12 cellular contexts compared by ENCODE assay signal in genomic region chrX:28586291-28586690, GRCh38. TPM values are rescaled to one million over a fixed set of nuclear protein-coding genes. Genes with fewer than 3 reads are reported as not detected.
DNase-seq lines count a peak whose midpoint lies in the region; ATAC-seq and TF ChIP-seq lines count a peak whose summit lies in the region.
"Had no signal": no experiment of that assay in that cellular context is flagged by ENCODE, and none has a peak within 500 bp of the region (broad histone marks: within the 10 kb centered on the region; RNA-seq: fewer than 3 reads in every experiment).

No MANE protein-coding gene starts in this region.

- H3K27me3 ChIP-seq in H7 (ENCODE audit: control insufficient read depth, insufficient read depth, low read length) = no peaks in the 10 kb centered on the region
- no peaks in the 10 kb centered on the region for H3K27me3 ChIP-seq in brain microvascular endothelial cell (replicated peaks)
- no peaks in the 10 kb centered on the region for H3K27me3 ChIP-seq in hepatocyte
- no peaks in the 10 kb centered on the region for H3K27me3 ChIP-seq in lower lobe of right lung (ENCODE audit: low read depth)
- no peaks in the 10 kb centered on the region for H3K27me3 ChIP-seq in Caco-2 (replicated peaks; ENCODE audit: control insufficient read depth, insufficient read depth, low read length)

- peak overlapping the region; percentile 81 for H3K4me2 ChIP-seq in hepatocyte
- H3K4me2 ChIP-seq: KMS-11 had no signal

- H3K9me2 ChIP-seq in hepatocyte (replicated peaks; ENCODE audit: insufficient read depth) = no peaks in the 10 kb centered on the region

- CTCF ChIA-PET in Caco-2 (lab: Charles Lee) = no interaction called here

- H2AFZ ChIP-seq in hepatocyte = peak overlapping the region; percentile 50

- POLR2A ChIA-PET in Caco-2 (lab: Charles Lee) = no interaction called here

- H3K9me3 Mint-ChIP-seq in activated T-cell treated with anti-CD3 and anti-CD28 coated beads, Interleukin-2, amount 50 U/mL, for 4 hours = no peaks in the 10 kb centered on the region
- H3K9me3 Mint-ChIP-seq in Caco-2 (ENCODE audit: unreplicated experiment) = no peaks in the 10 kb centered on the region

- 37% methylated on average over 5 of the region's 9 CpGs for WGBS in hepatocyte (ENCODE audit: low lambda C conversion rate, missing lambda C conversion rate)

- no peaks in the 10 kb centered on the region for H3K79me2 ChIP-seq in hepatocyte

- no peak overlapping the region for H3K4me3 Mint-ChIP-seq in activated T-cell treated with anti-CD3 and anti-CD28 coated beads, Interleukin-2, amount 50 U/mL, for 4 hours
- H3K4me3 Mint-ChIP-seq in Caco-2 (ENCODE audit: unreplicated experiment) = no peak overlapping the region

- intact Hi-C loops in lower lobe of right lung (cut with DNase I) = no loop called here
- intact Hi-C loops in Caco-2 (cut with micrococcal nuclease; ENCODE audit: unreplicated experiment) = loop anchor here (2.0 kb wide), 1 partner anchor 505 kb away; no protein-coding TSS in a partner anchor

- peak; percentile 30 for DNase-seq in H7
- DNase-seq in brain microvascular endothelial cell = peak; percentile 21
- DNase-seq in hepatocyte (ENCODE audit: low spot score) = peak; percentile 32
- peak; percentile 68 for DNase-seq in putamen (ENCODE audit: low spot score)
- no peak for DNase-seq in SW480 (ENCODE audit: low spot score)
- no peak for DNase-seq in activated T-cell treated with anti-CD3 and anti-CD28 coated beads, Interleukin-2, amount 50 U/mL, for 4 hours
- no peak for DNase-seq in lower lobe of right lung
- DNase-seq in Caco-2 = no peak
- DNase-seq: activated CD4-positive, CD25-positive, alpha-beta regulatory T cell treated with anti-CD3 and anti-CD28 coated beads, Interleukin-2, amount 50 U/mL, for 72 hours had no signal

- H3K4me1 Mint-ChIP-seq in activated T-cell treated with anti-CD3 and anti-CD28 coated beads, Interleukin-2, amount 50 U/mL, for 4 hours (ENCODE audit: low read depth) = no peaks in the 10 kb centered on the region
- H3K4me1 Mint-ChIP-seq in Caco-2 (ENCODE audit: low read depth, unreplicated experiment) = no peaks in the 10 kb centered on the region

- in situ Hi-C loops in brain microvascular endothelial cell (cut with HindIII; ENCODE audit: low pct_ligation_motif_present, low sequenced_read_pairs) = no loop called here

- H3K36me3 Mint-ChIP-seq in activated T-cell treated with anti-CD3 and anti-CD28 coated beads, Interleukin-2, amount 50 U/mL, for 4 hours (ENCODE audit: insufficient read depth) = no peaks in the 10 kb centered on the region
- H3K36me3 Mint-ChIP-seq in Caco-2 (ENCODE audit: insufficient read depth, unreplicated experiment) = no peaks in the 10 kb centered on the region

- no peak for TF ChIP-seq CTCF in brain microvascular endothelial cell (IDR thresholded peaks at IDR 0.05; ENCODE audit: low read depth, low read length, missing control alignments)
- TF ChIP-seq CTCF in hepatocyte (IDR thresholded peaks at IDR 0.05; ENCODE audit: poor library complexity) = no peak
- TF ChIP-seq CTCF in lower lobe of right lung (IDR thresholded peaks at IDR 0.05) = no peak
- no peak for TF ChIP-seq CTCF in Caco-2 (IDR thresholded peaks at IDR 0.05; ENCODE audit: insufficient read depth in 1 of 2, low read depth in 1 of 2, low read length in 1 of 2, severe bottlenecking in 1 of 2, unreplicated experiment in 1 of 2)

- H3K27ac ChIP-seq in brain microvascular endothelial cell (no peak overlapping the region), hepatocyte (no peak overlapping the region), lower lobe of right lung (no peak overlapping the region)
- H3K27ac ChIP-seq: KMS-11 had no signal

- H3K4me3 ChIP-seq in H7 (ENCODE audit: insufficient read depth, low read depth, low read length) (peak overlapping the region; percentile 35), brain microvascular endothelial cell (ENCODE audit: low read depth, low read length) (peak overlapping the region; percentile 57), hepatocyte (peak overlapping the region; percentile 44), lower lobe of right lung (no peak overlapping the region), Caco-2 (ENCODE audit: low read depth, low read length) (no peak overlapping the region)
- H3K4me3 ChIP-seq: lung had no signal

- no TSS peak for BruUV-seq in Caco-2 (replicated peaks; lab: Mats Ljungman, UMichigan)

- no peaks in the 10 kb centered on the region for H3K27me3 Mint-ChIP-seq in activated T-cell treated with anti-CD3 and anti-CD28 coated beads, Interleukin-2, amount 50 U/mL, for 4 hours (ENCODE audit: low read depth)
- no peaks in the 10 kb centered on the region for H3K27me3 Mint-ChIP-seq in Caco-2 (ENCODE audit: insufficient read depth, unreplicated experiment)

- no peaks in the 10 kb centered on the region for H3K4me1 ChIP-seq in hepatocyte (ENCODE audit: insufficient read depth)
- H3K4me1 ChIP-seq in lower lobe of right lung = no peaks in the 10 kb centered on the region
- no peaks in the 10 kb centered on the region for H3K4me1 ChIP-seq in Caco-2

- ATAC-seq in activated T-cell treated with anti-CD3 and anti-CD28 coated beads, Interleukin-2, amount 50 U/mL, for 4 hours = no peak
- no peak for ATAC-seq in lower lobe of right lung

- H3K9me3 ChIP-seq in hepatocyte (ENCODE audit: low read depth) (no peaks in the 10 kb centered on the region), lower lobe of right lung (no peaks in the 10 kb centered on the region), Caco-2 (no peaks in the 10 kb centered on the region)

- no peaks in the 10 kb centered on the region for H4K20me1 ChIP-seq in hepatocyte (ENCODE audit: insufficient read depth, poor library complexity, severe bottlenecking)

- no peak overlapping the region for H3K27ac Mint-ChIP-seq in Caco-2 (ENCODE audit: unreplicated experiment)

- H3K36me3 ChIP-seq in H7 (replicated peaks; ENCODE audit: control insufficient read depth, insufficient read depth, low read length) = no peaks in the 10 kb centered on the region
- H3K36me3 ChIP-seq in brain microvascular endothelial cell (replicated peaks) = no peaks in the 10 kb centered on the region
- H3K36me3 ChIP-seq in hepatocyte (replicated peaks; ENCODE audit: insufficient read depth, low read depth) = no peaks in the 10 kb centered on the region
- no peaks in the 10 kb centered on the region for H3K36me3 ChIP-seq in lower lobe of right lung
- no peaks in the 10 kb centered on the region for H3K36me3 ChIP-seq in Caco-2 (ENCODE audit: control insufficient read depth, insufficient read depth, low read length)

RNA-seq across cellular contexts. Expression of gene IL1RAPL1, which starts 1.0 kb away (rescaled TPM):
- total RNA-seq in H7 (2014; rRNA removed; shearing (Covaris generic)) = 2.3 and 2.9 TPM in 2 replicates
- 2.7 and 3.9 TPM in 2 replicates for total RNA-seq in hepatocyte
- 0.66 and 0.89 TPM in 2 replicates for polyA plus RNA-seq in hepatocyte
- not detected for total RNA-seq in activated T-cell treated with anti-CD3 and anti-CD28 coated beads, Interleukin-2, amount 50 U/mL, for 4 hours
- not detected for total RNA-seq in lower lobe of right lung
- 0.39 TPM in 1 of 2 replicates, not detected in the other for total RNA-seq in Caco-2 (2022)
- polyA plus RNA-seq: adipose tissue, lung had no signal

Comparison
In these comparisons a context has a peak if more than half of its experiments do, and no peak if none do; other contexts are left out.
1. DNase-seq: peak in H7 (single experiment), brain microvascular endothelial cell (single experiment), hepatocyte (single experiment) and putamen (single experiment); none in SW480 (single experiment), activated T-cell treated with anti-CD3 and anti-CD28 coated beads, Interleukin-2, amount 50 U/mL, for 4 hours (single experiment), lower lobe of right lung (single experiment) and Caco-2 (0 of 2).
2. H3K4me3 ChIP-seq: peak in H7 (single experiment), brain microvascular endothelial cell (single experiment) and hepatocyte (single experiment); none in lower lobe of right lung (single experiment) and Caco-2 (single experiment).